Comparison of ENCODE assay signal across 28 cellular contexts in genomic region chr16:10150906-10151305, GRCh38. TPM values are rescaled to one million over a fixed set of nuclear protein-coding genes. Genes with fewer than 3 reads are reported as not detected.
"Had no signal": no experiment of that assay in that cellular context is flagged by ENCODE, and none has a peak within 500 bp of the region (broad histone marks: within the 10 kb centered on the region; RNA-seq: fewer than 3 reads in every experiment).

No MANE protein-coding gene starts in this region.

- H3K9me3 ChIP-seq: left lung, uterus had no signal

- H3K4me2 ChIP-seq: smooth muscle cell had no signal

- H3K27ac Mint-ChIP-seq: activated naive CD4-positive, alpha-beta T cell treated with anti-CD3 and anti-CD28 coated beads, Interleukin-2, amount 50 U/mL, for 72 hours; activated T-cell treated with anti-CD3 and anti-CD28 coated beads, Interleukin-2, amount 50 U/mL, for 24 hours; activated T-helper 17 cell treated with anti-CD3 and anti-CD28 coated beads, Interleukin-2, amount 50 U/mL, for 72 hours; brain; dendritic cell treated with granulocyte-macrophage colony-stimulating factor and Interleukin-4, amounts not matched to agents 40 ng/mL and 50 ng/mL, for 4 days; natural killer cell; stimulated activated naive B cell treated with anti-CD40 and anti-IgM and Interleukin-4, amounts not matched to agents 10 μg/mL and 1 μg/mL and 100 μg/mL, for 72 hours; WTC11 had no signal

- H3K27me3 ChIP-seq: left lung, uterus had no signal

- DNase-seq: activated CD8-positive, alpha-beta memory T cell treated with anti-CD3 and anti-CD28 coated beads for 24 hours; activated CD8-positive, alpha-beta memory T cell treated with anti-CD3 and anti-CD28 coated beads, Interleukin-2, amount 50 U/mL, for 4 hours; activated T-cell treated with anti-CD3 and anti-CD28 coated beads, Interleukin-2, amount 50 U/mL, for 24 hours; aorta; effector CD4-positive, alpha-beta T cell; erythroblast; glutamatergic neuron; hippocampal formation; kidney glomerular epithelial cell; left lung; midbrain; natural killer cell; stimulated activated CD4-positive, alpha-beta T cell treated with anti-CD3 and anti-CD28 coated beads, Interleukin-15, amount 100 ng/mL, for 24 hours; stimulated activated CD8-positive, alpha-beta memory T cell treated with anti-CD3 and anti-CD28 coated beads, Interleukin-4, amount 100 ng/mL, for 48 hours; stimulated activated naive B cell treated with anti-CD40 and anti-IgM and Interleukin-4, amounts not matched to agents 10 μg/mL and 1 μg/mL and 100 μg/mL, for 72 hours; trophoblast cell; uterus had no signal

- FAIRE-seq: endometrium, frontal cortex, TTC549 had no signal

- H3K36me3 ChIP-seq: left lung, uterus had no signal

- H3K27ac ChIP-seq: left lung, uterus had no signal

- ATAC-seq: activated naive CD4-positive, alpha-beta T cell treated with anti-CD3 and anti-CD28 coated beads, Interleukin-2, amount 50 U/mL, for 72 hours; activated T-helper 17 cell treated with anti-CD3 and anti-CD28 coated beads, Interleukin-2, amount 50 U/mL, for 72 hours; left lung; natural killer cell; sciatic nerve; stimulated activated naive B cell treated with anti-CD40 and anti-IgM and Interleukin-4, amounts not matched to agents 10 μg/mL and 1 μg/mL and 100 μg/mL, for 72 hours; WTC11 had no signal

- H3K4me3 ChIP-seq: left lung, lung, smooth muscle cell, uterus had no signal

- H3K4me3 Mint-ChIP-seq: activated T-cell treated with anti-CD3 and anti-CD28 coated beads, Interleukin-2, amount 50 U/mL, for 24 hours; activated T-helper 17 cell treated with anti-CD3 and anti-CD28 coated beads, Interleukin-2, amount 50 U/mL, for 72 hours; brain; dendritic cell treated with granulocyte-macrophage colony-stimulating factor and Interleukin-4, amounts not matched to agents 40 ng/mL and 50 ng/mL, for 4 days; natural killer cell; stimulated activated naive B cell treated with anti-CD40 and anti-IgM and Interleukin-4, amounts not matched to agents 10 μg/mL and 1 μg/mL and 100 μg/mL, for 72 hours; WTC11 had no signal

- H3K4me1 ChIP-seq: left lung, uterus had no signal

- H3K4me1 Mint-ChIP-seq: activated T-helper 17 cell treated with anti-CD3 and anti-CD28 coated beads, Interleukin-2, amount 50 U/mL, for 72 hours; brain; natural killer cell; WTC11 had no signal

- H3K9me3 Mint-ChIP-seq: activated T-cell treated with anti-CD3 and anti-CD28 coated beads, Interleukin-2, amount 50 U/mL, for 24 hours; activated T-helper 17 cell treated with anti-CD3 and anti-CD28 coated beads, Interleukin-2, amount 50 U/mL, for 72 hours; dendritic cell treated with granulocyte-macrophage colony-stimulating factor and Interleukin-4, amounts not matched to agents 40 ng/mL and 50 ng/mL, for 4 days; natural killer cell; WTC11 had no signal

- H3K36me3 Mint-ChIP-seq: activated naive CD4-positive, alpha-beta T cell treated with anti-CD3 and anti-CD28 coated beads, Interleukin-2, amount 50 U/mL, for 72 hours; brain; natural killer cell; stimulated activated naive B cell treated with anti-CD40 and anti-IgM and Interleukin-4, amounts not matched to agents 10 μg/mL and 1 μg/mL and 100 μg/mL, for 72 hours; WTC11 had no signal

RNA-seq across cellular contexts. Expression of gene GRIN2A, which starts 31.3 kb away (rescaled TPM):
- total RNA-seq: activated naive CD4-positive, alpha-beta T cell treated with anti-CD3 and anti-CD28 coated beads, Interleukin-2, amount 50 U/mL, for 72 hours; activated T-helper 17 cell treated with anti-CD3 and anti-CD28 coated beads, Interleukin-2, amount 50 U/mL, for 72 hours; natural killer cell had no signal
